Comparison of ENCODE assay signal across 8 cellular contexts in genomic region chr1:114780344-114781226, GRCh38. TPM values are rescaled to one million over a fixed set of nuclear protein-coding genes. Genes with fewer than 3 reads are reported as not detected.
DNase-seq lines count a peak whose midpoint lies in the region; ATAC-seq and TF ChIP-seq lines count a peak whose summit lies in the region.

Gene SIKE1, minus strand, starts transcription at chr1:114780685. Its CDS starts 78 bp downstream, at chr1:114780607.

- H3K79me2 ChIP-seq in PC-3 (ENCODE audit: low read length) = peaks cover 29% of the 10 kb centered on the region

- peak; percentile 95 for TF ChIP-seq POLR2A in erythroblast (IDR thresholded peaks at IDR 0.05; ENCODE audit: low read length)

- peak within 1 kb of the TSS; percentile 83 for H3K4me2 ChIP-seq in PC-3 (ENCODE audit: low read length)

- no peaks in the 10 kb centered on the region for H3K9me3 ChIP-seq in PC-3 (ENCODE audit: low read length)
- H3K9me3 ChIP-seq in mucosa of rectum (ENCODE audit: control insufficient read depth in 2 of 2, low read length in 2 of 2) = no peaks in the 10 kb centered on the region

- H3K27me3 ChIP-seq in PC-3 (ENCODE audit: low read length) = no peaks in the 10 kb centered on the region
- H3K27me3 ChIP-seq in mucosa of rectum (ENCODE audit: control insufficient read depth in 2 of 2, insufficient read depth in 2 of 2, low read length in 2 of 2) = no peaks in the 10 kb centered on the region

- no peaks in the 10 kb centered on the region for H4K20me1 ChIP-seq in PC-3 (ENCODE audit: low read length)

- POLR2A ChIA-PET in PC-3 (lab: Charles Lee; ENCODE audit: unreplicated experiment) = no interaction called here

- TF ChIP-seq CTCF in PC-3 (conservative IDR thresholded peaks at IDR 0.05; ENCODE audit: low read depth, low read length) = no peak

- no peaks in the 10 kb centered on the region for H3K9me2 ChIP-seq in PC-3 (replicated peaks; ENCODE audit: low read length)

- no peaks in the 10 kb centered on the region for H3F3A ChIP-seq in PC-3 (ENCODE audit: low read length, unreplicated experiment)

- H3K9ac ChIP-seq in PC-3 (ENCODE audit: low read length) (peak within 1 kb of the TSS; percentile 85), mucosa of rectum (ENCODE audit: low read depth in 1 of 2, low read length in 2 of 2) (peak within 1 kb of the TSS; percentile 93 to 98)

- peaks cover 22% of the 10 kb centered on the region for H3K36me3 ChIP-seq in PC-3 (ENCODE audit: low read depth, low read length)
- H3K36me3 ChIP-seq in mucosa of rectum (ENCODE audit: control insufficient read depth in 2 of 2, insufficient read depth in 2 of 2, low read length in 2 of 2) = peaks cover 8 to 25% of the 10 kb centered on the region in 2 donors

- BruUV-seq in PC-3 (replicated peaks; lab: Mats Ljungman, UMichigan) = TSS peak; percentile 89

- peak; percentile 88 for DNase-seq in DMS153 (lab: John Stamatoyannopoulos, UW)
- peak; percentile 96 for DNase-seq in Jurkat, Clone E6-1 (ENCODE audit: low read depth, low spot score)
- peak; percentile 95 for DNase-seq in PC-3
- peak; percentile 89 for DNase-seq in activated T-cell treated with anti-CD3 and anti-CD28 coated beads, Interleukin-2, amount 50 U/mL, for 1 hour
- peak; percentile 94 for DNase-seq in erythroblast (lab: John Stamatoyannopoulos, UW)
- DNase-seq in stimulated activated CD8-positive, alpha-beta memory T cell treated with anti-CD3 and anti-CD28 coated beads, Interleukin-4, amount 100 ng/mL, for 48 hours = peak; percentile 94

- peak within 1 kb of the TSS; percentile 71 for H3K4me3 ChIP-seq in Jurkat, Clone E6-1 (ENCODE audit: low read length)
- H3K4me3 ChIP-seq in PC-3 (ENCODE audit: low read length) (peak within 1 kb of the TSS; percentile 87), mucosa of rectum (ENCODE audit: low read length in 2 of 2) (peak within 1 kb of the TSS; percentile 99 to 100)

- ATAC-seq in GM21619 (IDR thresholded peaks at IDR 0.05; ENCODE audit: unreplicated experiment) (peak; percentile 99), PC-3 (peak; percentile 99)

- H3K27ac ChIP-seq in PC-3 (ENCODE audit: low read length) (peak within 1 kb of the TSS; percentile 60), mucosa of rectum (ENCODE audit: low read depth in 2 of 2, low read length in 2 of 2) (peak within 1 kb of the TSS; percentile 95 to 97)

- intact Hi-C loops in PC-3 (cut with micrococcal nuclease) = loop anchor here (2.0 kb wide), 1 partner anchor 24 kb away; the partner anchor contains the start of gene CSDE1

- CTCF ChIA-PET in PC-3 (lab: Charles Lee) = no interaction called here

- H3K4me1 ChIP-seq in PC-3 (ENCODE audit: insufficient read depth, low read length) (0 out of 2 replicates have a peak, but pooled peaks cover 4% of the 10 kb centered on the region), mucosa of rectum (ENCODE audit: control insufficient read depth in 2 of 2, insufficient read depth in 2 of 2, low read length in 2 of 2) (peaks cover 0 to 6% of the 10 kb centered on the region in 2 donors)

- H2AFZ ChIP-seq in PC-3 (ENCODE audit: low read length) = peak within 1 kb of the TSS; percentile 92

RNA-seq across cellular contexts. Expression of gene SIKE1, which starts in this region (rescaled TPM):
- 69.8 TPM for polyA plus RNA-seq in Jurkat, Clone E6-1 (2012; ENCODE audit: insufficient read depth, insufficient read length)
- total RNA-seq in PC-3 (2014; rRNA removed) = 104 and 136 TPM in 2 replicates

Comparison
In these comparisons a context has a peak if more than half of its experiments do, and no peak if none do; other contexts are left out.
1. Peak in every context shown above with its lines: DNase-seq, ATAC-seq, H3K4me3 ChIP-seq and H3K27ac ChIP-seq.